ENCODE assay signal across 21 cellular contexts in the genomic region with DNA sequence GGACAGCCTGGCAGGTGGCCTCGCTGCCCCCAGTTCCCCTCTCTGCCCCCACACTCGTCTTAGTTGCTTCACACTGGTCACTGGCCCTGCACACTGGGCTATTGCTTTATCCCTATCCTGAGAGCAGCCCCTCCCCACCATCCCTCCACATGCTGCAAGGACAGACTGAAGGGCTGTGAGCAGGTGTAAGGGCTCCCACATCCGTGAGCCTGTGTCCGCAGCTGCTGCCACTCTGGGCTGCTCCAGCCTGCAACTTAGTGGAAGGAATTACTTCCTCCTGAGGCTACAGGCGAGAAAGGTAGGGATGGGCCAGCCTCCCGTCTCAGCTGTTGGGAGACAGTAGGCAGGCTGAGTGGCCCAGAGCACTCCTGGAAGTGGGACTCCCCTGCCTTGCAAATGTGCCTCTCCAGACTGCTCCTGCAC. TPM values are rescaled to one million over a fixed set of nuclear protein-coding genes. Genes with fewer than 3 reads are reported as not detected.
DNase-seq lines count a peak whose midpoint lies in the region; ATAC-seq, FAIRE-seq and TF ChIP-seq lines count a peak whose summit lies in the region.
"Had no signal": no experiment of that assay in that cellular context is flagged by ENCODE, and none has a peak within 500 bp of the region (broad histone marks: within the 10 kb centered on the region; RNA-seq: fewer than 3 reads in every experiment).

No MANE protein-coding gene starts in this region.

- no peak for TF ChIP-seq CTCF in WTC11 (IDR thresholded peaks at IDR 0.05)
- TF ChIP-seq CTCF in type B pancreatic cell (conservative IDR thresholded peaks at IDR 0.05) = no peak

- no peak overlapping the region for H2BK15ac ChIP-seq in mesenchymal stem cell (ENCODE audit: low read depth, poor library complexity, severe bottlenecking)

- H2BK5ac ChIP-seq in mesenchymal stem cell (ENCODE audit: low read depth, low read length, poor library complexity, severe bottlenecking) = no peak overlapping the region

- H3K4me1 ChIP-seq in mesenchymal stem cell (ENCODE audit: control insufficient read depth, insufficient read depth, low read depth, low read length) = peaks cover 22% of the 10 kb centered on the region
- H3K4me1 ChIP-seq: SJSA1 had no signal

- H3K36me3 ChIP-seq in mesenchymal stem cell (ENCODE audit: control insufficient read depth in 1 of 2, insufficient read depth in 2 of 2, low read depth in 1 of 2, low read length in 2 of 2) = no peaks in the 10 kb centered on the region
- H3K36me3 ChIP-seq: SJSA1 had no signal

- H3K9ac ChIP-seq in mesenchymal stem cell (ENCODE audit: low read length) = no peak overlapping the region

- H3K27me3 Mint-ChIP-seq in WTC11 (ENCODE audit: low read depth) (peaks cover 13% of the 10 kb centered on the region), type B pancreatic cell (peaks cover 12% of the 10 kb centered on the region)

- no peak overlapping the region for H3K4ac ChIP-seq in mesenchymal stem cell (ENCODE audit: low read depth in 1 of 2, low read length in 2 of 2)

- no peak overlapping the region for H4K8ac ChIP-seq in mesenchymal stem cell (ENCODE audit: low read length)

- DNase-seq in WTC11 (ENCODE audit: low spot score) (no peak), mesenchymal stem cell (no peak), type B pancreatic cell (ENCODE audit: extremely low spot score, unreplicated experiment) (no peak), GM19239 (ENCODE audit: insufficient read length, low spot score) (no peak)
- DNase-seq: activated CD4-positive, alpha-beta memory T cell treated with anti-CD3 and anti-CD28 coated beads for 36 hours; activated T-cell treated with anti-CD3 and anti-CD28 coated beads for 4 hours; anterior cingulate cortex; CD8-positive, alpha-beta T cell; left cardiac atrium; NCI-H1436; T-helper 2 cell had no signal

- no peak for ATAC-seq in WTC11
- ATAC-seq in HG03442 (IDR thresholded peaks at IDR 0.05; ENCODE audit: unreplicated experiment) = no peak
- ATAC-seq: CD8-positive, alpha-beta T cell; esophagus mucosa; HCT116; left cardiac atrium had no signal

- no peaks in the 10 kb centered on the region for H3K79me1 ChIP-seq in mesenchymal stem cell (replicated peaks; ENCODE audit: low read length, poor library complexity, severe bottlenecking)

- H3K36me3 Mint-ChIP-seq in WTC11 (peaks cover 18% of the 10 kb centered on the region), type B pancreatic cell (no peaks in the 10 kb centered on the region)
- H3K36me3 Mint-ChIP-seq: mesothelial cell of epicardium had no signal

- no peak overlapping the region for H2AK5ac ChIP-seq in mesenchymal stem cell (ENCODE audit: low read length, severe bottlenecking)

- FAIRE-seq in GM19239 (lab: Jason Lieb, UNC) = no peak

- H2BK12ac ChIP-seq in mesenchymal stem cell (ENCODE audit: low read length in 2 of 2) = no peak overlapping the region

- POLR2A ChIA-PET in WTC11 (lab: Charles Lee) = interaction anchor here (0.9 to 1.8 kb wide), 4 partner anchors 9 to 66 kb away, joined by 3 to 7 read pairs (median 5); no protein-coding TSS in a partner anchor

- no peak overlapping the region for H3K18ac ChIP-seq in mesenchymal stem cell (ENCODE audit: low read depth in 1 of 2, low read length in 2 of 2)

- H3K9me3 Mint-ChIP-seq in WTC11 (no peaks in the 10 kb centered on the region), type B pancreatic cell (no peaks in the 10 kb centered on the region)
- H3K9me3 Mint-ChIP-seq: activated CD4-positive, alpha-beta memory T cell treated with anti-CD3 and anti-CD28 coated beads for 36 hours; CD8-positive, alpha-beta T cell; central memory CD8-positive, alpha-beta T cell; IgD-negative memory B cell; mesothelial cell of epicardium had no signal

- H3K4me2 ChIP-seq in mesenchymal stem cell (ENCODE audit: low read length, poor library complexity, severe bottlenecking) = no peak overlapping the region
- H3K4me2 ChIP-seq: PC-9 had no signal

- no peak overlapping the region for H3K27ac ChIP-seq in mesenchymal stem cell (ENCODE audit: low read length, poor library complexity, severe bottlenecking)
- H3K27ac ChIP-seq: PC-9, SJSA1, VCaP had no signal

- H2BK120ac ChIP-seq in mesenchymal stem cell (ENCODE audit: low read depth, low read length) = peak overlapping the region; percentile 13

- H2AFZ ChIP-seq in mesenchymal stem cell (ENCODE audit: low read depth, low read length) = no peak overlapping the region
- H2AFZ ChIP-seq: PC-9 had no signal

- CTCF ChIA-PET in WTC11 (lab: Charles Lee) = interaction anchor here (1.0 to 1.7 kb wide), 2 partner anchors 8 to 40 kb away, joined by 4 to 6 read pairs; no protein-coding TSS in a partner anchor

- WGBS in mesenchymal stem cell = 83% methylated on average over 6 of the region's 6 CpGs

- no peak overlapping the region for H3K23ac ChIP-seq in mesenchymal stem cell (ENCODE audit: low read length in 2 of 2)

- peaks cover 8% of the 10 kb centered on the region for H3K9me3 ChIP-seq in mesenchymal stem cell (ENCODE audit: control insufficient read depth, low read length)
- H3K9me3 ChIP-seq: SJSA1 had no signal

- H4K91ac ChIP-seq in mesenchymal stem cell (ENCODE audit: low read length) = no peak overlapping the region

- H3K4me3 Mint-ChIP-seq in WTC11 (no peak overlapping the region), type B pancreatic cell (no peak overlapping the region)
- H3K4me3 Mint-ChIP-seq: activated CD4-positive, alpha-beta memory T cell treated with anti-CD3 and anti-CD28 coated beads for 36 hours; CD8-positive, alpha-beta T cell; central memory CD8-positive, alpha-beta T cell; IgD-negative memory B cell; mesothelial cell of epicardium had no signal

- no peak overlapping the region for H3K14ac ChIP-seq in mesenchymal stem cell (ENCODE audit: low read length in 2 of 2)

- no peak overlapping the region for H3K4me3 ChIP-seq in mesenchymal stem cell (ENCODE audit: insufficient read depth in 1 of 2, low read depth in 1 of 2, low read length in 2 of 2)
- H3K4me3 ChIP-seq: PC-9, SJSA1 had no signal

- peaks cover 48 to 62% of the 10 kb centered on the region in 2 experiments for H3K27me3 ChIP-seq in mesenchymal stem cell (ENCODE audit: control insufficient read depth in 1 of 2, insufficient read depth in 1 of 2, low read length in 2 of 2)
- H3K27me3 ChIP-seq: SJSA1 had no signal

- H3K4me1 Mint-ChIP-seq in WTC11 (peaks cover 75% of the 10 kb centered on the region), type B pancreatic cell (ENCODE audit: unreplicated experiment) (peaks cover 34% of the 10 kb centered on the region)

- H3K27ac Mint-ChIP-seq in WTC11 = peak overlapping the region; percentile 95
- H3K27ac Mint-ChIP-seq in type B pancreatic cell = peak overlapping the region; percentile 62
- H3K27ac Mint-ChIP-seq: activated CD4-positive, alpha-beta memory T cell treated with anti-CD3 and anti-CD28 coated beads for 36 hours; CD8-positive, alpha-beta T cell; IgD-negative memory B cell; mesothelial cell of epicardium had no signal

TF ChIP-seq in WTC11, 78 proteins besides CTCF, POLR2A, EP300 and RAD21 (continues in another document):
- no peak for TF ChIP-seq ZNF396 (CRISPR knock-in tag; IDR thresholded peaks at IDR 0.05; ENCODE audit: borderline replicate concordance)
- TF ChIP-seq TEAD1 (CRISPR knock-in tag; IDR thresholded peaks at IDR 0.05) = no peak
- TF ChIP-seq ESRRA (CRISPR knock-in tag; IDR thresholded peaks at IDR 0.05; ENCODE audit: borderline replicate concordance) = no peak
- no peak for TF ChIP-seq FOXJ3 (CRISPR knock-in tag; IDR thresholded peaks at IDR 0.05; ENCODE audit: borderline replicate concordance)
- TF ChIP-seq, protein P1, sequence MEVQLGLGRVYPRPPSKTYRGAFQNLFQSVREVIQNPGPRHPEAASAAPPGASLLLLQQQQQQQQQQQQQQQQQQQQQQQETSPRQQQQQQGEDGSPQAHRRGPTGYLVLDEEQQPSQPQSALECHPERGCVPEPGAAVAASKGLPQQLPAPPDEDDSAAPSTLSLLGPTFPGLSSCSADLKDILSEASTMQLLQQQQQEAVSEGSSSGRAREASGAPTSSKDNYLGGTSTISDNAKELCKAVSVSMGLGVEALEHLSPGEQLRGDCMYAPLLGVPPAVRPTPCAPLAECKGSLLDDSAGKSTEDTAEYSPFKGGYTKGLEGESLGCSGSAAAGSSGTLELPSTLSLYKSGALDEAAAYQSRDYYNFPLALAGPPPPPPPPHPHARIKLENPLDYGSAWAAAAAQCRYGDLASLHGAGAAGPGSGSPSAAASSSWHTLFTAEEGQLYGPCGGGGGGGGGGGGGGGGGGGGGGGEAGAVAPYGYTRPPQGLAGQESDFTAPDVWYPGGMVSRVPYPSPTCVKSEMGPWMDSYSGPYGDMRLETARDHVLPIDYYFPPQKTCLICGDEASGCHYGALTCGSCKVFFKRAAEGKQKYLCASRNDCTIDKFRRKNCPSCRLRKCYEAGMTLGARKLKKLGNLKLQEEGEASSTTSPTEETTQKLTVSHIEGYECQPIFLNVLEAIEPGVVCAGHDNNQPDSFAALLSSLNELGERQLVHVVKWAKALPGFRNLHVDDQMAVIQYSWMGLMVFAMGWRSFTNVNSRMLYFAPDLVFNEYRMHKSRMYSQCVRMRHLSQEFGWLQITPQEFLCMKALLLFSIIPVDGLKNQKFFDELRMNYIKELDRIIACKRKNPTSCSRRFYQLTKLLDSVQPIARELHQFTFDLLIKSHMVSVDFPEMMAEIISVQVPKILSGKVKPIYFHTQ (CRISPR knock-in tag; IDR thresholded peaks at IDR 0.05) = no peak

RNA-seq across cellular contexts. Expression of a gene that starts 3.8 kb away (rescaled TPM):
- total RNA-seq in WTC11 (2021) = 193 to 230 TPM (median 197 TPM) in 3 replicates
- polyA plus RNA-seq in mesenchymal stem cell (2013, experiment 1 of 2) = 155 TPM
- 162 TPM for polyA plus RNA-seq in mesenchymal stem cell (2013, experiment 2 of 2)
- 16.3 and 109 TPM in 2 replicates for total RNA-seq in type B pancreatic cell (ENCODE audit: low replicate concordance)
- total RNA-seq: activated CD4-positive, alpha-beta memory T cell treated with anti-CD3 and anti-CD28 coated beads for 36 hours; CD8-positive, alpha-beta T cell; MCF 10A; PC-9; SJSA1 had no signal
- polyA plus RNA-seq: IgD-negative memory B cell had no signal

RNA-seq across cellular contexts. Expression of a gene that starts 14.3 kb away (rescaled TPM):
- total RNA-seq in WTC11 (2021) (0.96 to 1.5 TPM (median 1.4 TPM) in 3 replicates), type B pancreatic cell (ENCODE audit: low replicate concordance) (4.8 and 8.7 TPM in 2 replicates)
- polyA plus RNA-seq in mesenchymal stem cell (2013, experiment 1 of 2) = not detected
- not detected for polyA plus RNA-seq in mesenchymal stem cell (2013, experiment 2 of 2)
- total RNA-seq: SJSA1 had no signal

RNA-seq across cellular contexts. Expression of a gene that starts 14.5 kb away (rescaled TPM):
- 27.7 to 33.3 TPM (median 32.7 TPM) in 3 replicates for total RNA-seq in WTC11 (2021)
- not detected for polyA plus RNA-seq in mesenchymal stem cell (2013, experiment 1 of 2)
- not detected for polyA plus RNA-seq in mesenchymal stem cell (2013, experiment 2 of 2)
- total RNA-seq in type B pancreatic cell (ENCODE audit: low replicate concordance) = 13.0 and 17.7 TPM in 2 replicates
- total RNA-seq: SJSA1 had no signal

RNA-seq across cellular contexts. Expression of a gene that starts 31.0 kb away (rescaled TPM):
- 105 to 130 TPM (median 112 TPM) in 3 replicates for total RNA-seq in WTC11 (2021)
- 68.4 TPM for polyA plus RNA-seq in mesenchymal stem cell (2013, experiment 1 of 2)
- 69.3 TPM for polyA plus RNA-seq in mesenchymal stem cell (2013, experiment 2 of 2)
- 142 and 154 TPM in 2 replicates for total RNA-seq in type B pancreatic cell (ENCODE audit: low replicate concordance)

RNA-seq across cellular contexts. Expression of a gene that starts 41.5 kb away (rescaled TPM):
- total RNA-seq in WTC11 (2021) (24.1 to 26.6 TPM (median 25.4 TPM) in 3 replicates), type B pancreatic cell (ENCODE audit: low replicate concordance) (6.9 and 12.3 TPM in 2 replicates)
- polyA plus RNA-seq in mesenchymal stem cell (2013, experiment 1 of 2) = 5.1 TPM
- 4.8 TPM for polyA plus RNA-seq in mesenchymal stem cell (2013, experiment 2 of 2)
